15 cellular contexts compared by ENCODE assay signal in the genomic region with DNA sequence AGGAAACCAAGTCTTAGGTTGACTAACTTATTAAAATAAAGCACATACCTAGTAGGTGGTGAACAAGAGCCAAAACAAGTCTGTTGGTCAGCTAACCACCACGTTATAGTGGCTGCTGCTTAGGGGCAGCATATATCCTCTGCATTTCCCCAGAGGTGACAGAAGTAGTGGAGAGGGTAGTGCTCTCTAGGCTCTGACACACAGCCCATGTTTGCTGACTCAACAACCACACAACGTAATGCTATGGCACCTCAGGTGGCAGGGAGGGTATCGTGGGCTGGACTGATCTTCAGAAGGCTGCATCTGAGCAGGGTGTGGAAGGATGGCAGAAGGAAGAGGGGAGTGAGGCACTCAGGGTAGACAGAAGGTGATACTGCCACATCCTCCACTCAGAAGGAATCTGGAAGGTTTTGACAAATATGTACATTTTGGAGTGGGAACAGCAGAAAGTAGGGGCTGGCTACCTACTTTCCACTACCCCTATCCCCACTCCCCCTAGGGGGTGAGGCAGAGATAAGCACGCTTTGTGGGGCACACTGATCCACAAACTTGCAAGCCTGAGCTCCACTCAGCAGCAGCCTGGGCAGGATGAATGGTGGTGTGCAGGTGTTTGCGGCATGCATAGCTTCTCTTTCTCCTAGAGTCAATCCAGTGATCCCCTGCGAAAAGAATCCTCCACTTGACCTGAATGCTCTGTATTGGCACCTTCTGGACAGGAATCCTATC.
DNase-seq lines count a peak whose midpoint lies in the region; ATAC-seq, FAIRE-seq and TF ChIP-seq lines count a peak whose summit lies in the region.
"Had no signal": no experiment of that assay in that cellular context is flagged by ENCODE, and none has a peak within 500 bp of the region (broad histone marks: within the 10 kb centered on the region; RNA-seq: fewer than 3 reads in every experiment).

No MANE protein-coding gene starts in this region.

- TF ChIP-seq CTCF in HFFc6 (IDR thresholded peaks at IDR 0.05) (no peak), bronchial epithelial cell (IDR thresholded peaks at IDR 0.05; ENCODE audit: insufficient read depth, low read length, severe bottlenecking) (no peak), neural crest cell (conservative IDR thresholded peaks at IDR 0.05) (no peak), kidney (IDR thresholded peaks at IDR 0.05; ENCODE audit: borderline replicate concordance, extremely low read depth, insufficient read depth) (no peak)

- no peaks in the 10 kb centered on the region for H3K27me3 ChIP-seq in bronchial epithelial cell (ENCODE audit: control insufficient read depth, insufficient read depth, low read length)
- H3K27me3 ChIP-seq: BLaER1, breast epithelium had no signal

- DNase-seq in ELR (ENCODE audit: low read depth) (peak; percentile 29), HFFc6 (peak; percentile 13), bronchial epithelial cell (ENCODE audit: low read depth) (peak; percentile 26), neural crest cell (ENCODE audit: low read depth, low spot score) (no peak), G401 (ENCODE audit: low spot score) (no peak), HT-29 (ENCODE audit: low spot score) (no peak), kidney (no peak)
- DNase-seq: activated CD8-positive, alpha-beta memory T cell treated with anti-CD3 and anti-CD28 coated beads, Interleukin-2, amount 10 ng/mL, durations not matched to agents 7 days and 5 days; DMS79 treated with DMSO at 0.1 percent for 48 hours; effector CD8-positive, alpha-beta T cell; NCI-H774 had no signal

- intact Hi-C loops in kidney (cut with DNase I) = no loop called here

- H3K9me3 ChIP-seq in kidney (ENCODE audit: control insufficient read depth in 1 of 2, low read length in 2 of 2) = no peaks in the 10 kb centered on the region
- H3K9me3 ChIP-seq: BLaER1, breast epithelium had no signal

- H3K4me3 ChIP-seq in bronchial epithelial cell (ENCODE audit: low read depth, low read length) (no peak overlapping the region), kidney (ENCODE audit: low read length in 2 of 2) (no peak overlapping the region)
- H3K4me3 ChIP-seq: BLaER1, breast epithelium had no signal

- ATAC-seq in HG02870 (IDR thresholded peaks at IDR 0.05; ENCODE audit: unreplicated experiment) = no peak
- ATAC-seq: activated CD8-positive, alpha-beta memory T cell treated with anti-CD3 and anti-CD28 coated beads, Interleukin-2, amount 10 ng/mL, durations not matched to agents 7 days and 5 days had no signal

- H3K27me3 Mint-ChIP-seq in HFFc6 (ENCODE audit: insufficient read depth) (no peaks in the 10 kb centered on the region), neural crest cell (ENCODE audit: low read depth) (peaks cover 3% of the 10 kb centered on the region)

- H3K36me3 ChIP-seq in bronchial epithelial cell (ENCODE audit: control insufficient read depth, insufficient read depth, low read length) (no peaks in the 10 kb centered on the region), kidney (ENCODE audit: control insufficient read depth in 1 of 2, insufficient read depth in 2 of 2, low read length in 2 of 2) (no peaks in the 10 kb centered on the region)
- H3K36me3 ChIP-seq: BLaER1, breast epithelium had no signal

- no peak overlapping the region for H3K4me3 Mint-ChIP-seq in HFFc6
- no peak overlapping the region for H3K4me3 Mint-ChIP-seq in neural crest cell
- H3K4me3 Mint-ChIP-seq: activated CD8-positive, alpha-beta memory T cell treated with anti-CD3 and anti-CD28 coated beads, Interleukin-2, amount 10 ng/mL, durations not matched to agents 7 days and 5 days; activated naive CD4-positive, alpha-beta T cell treated with anti-CD3 and anti-CD28 coated beads for 36 hours had no signal

- H3K9me3 Mint-ChIP-seq in HFFc6 (no peaks in the 10 kb centered on the region), neural crest cell (no peaks in the 10 kb centered on the region)
- H3K9me3 Mint-ChIP-seq: activated naive CD4-positive, alpha-beta T cell treated with anti-CD3 and anti-CD28 coated beads for 36 hours had no signal

- in situ Hi-C loops in G401 (cut with HindIII; ENCODE audit: low sequenced_read_pairs) = no loop called here

- H3K27ac ChIP-seq in kidney (ENCODE audit: low read depth in 2 of 2, low read length in 2 of 2) = no peak overlapping the region
- H3K27ac ChIP-seq: BLaER1, breast epithelium had no signal

- peaks cover 49% of the 10 kb centered on the region for H3K4me1 Mint-ChIP-seq in HFFc6 (ENCODE audit: low read depth)
- H3K4me1 Mint-ChIP-seq in neural crest cell = peaks cover 8% of the 10 kb centered on the region

- H3K36me3 Mint-ChIP-seq in HFFc6 (ENCODE audit: low read depth) (no peaks in the 10 kb centered on the region), neural crest cell (ENCODE audit: low read depth) (no peaks in the 10 kb centered on the region)
- H3K36me3 Mint-ChIP-seq: activated CD8-positive, alpha-beta memory T cell treated with anti-CD3 and anti-CD28 coated beads, Interleukin-2, amount 10 ng/mL, durations not matched to agents 7 days and 5 days had no signal

- FAIRE-seq in bronchial epithelial cell (lab: Jason Lieb, UNC) (no peak), kidney (lab: Jason Lieb, UNC) (no peak)

- no peak overlapping the region for H3K9ac ChIP-seq in kidney (ENCODE audit: low read length in 2 of 2)
- H3K9ac ChIP-seq: BLaER1 had no signal

- no peak overlapping the region for H3K27ac Mint-ChIP-seq in HFFc6
- H3K27ac Mint-ChIP-seq in neural crest cell (ENCODE audit: unreplicated experiment) = peak overlapping the region; percentile 57
- H3K27ac Mint-ChIP-seq: activated CD8-positive, alpha-beta memory T cell treated with anti-CD3 and anti-CD28 coated beads, Interleukin-2, amount 10 ng/mL, durations not matched to agents 7 days and 5 days; activated naive CD4-positive, alpha-beta T cell treated with anti-CD3 and anti-CD28 coated beads for 36 hours had no signal

- H3K4me1 ChIP-seq in kidney (ENCODE audit: control insufficient read depth in 1 of 2, insufficient read depth in 1 of 2, low read depth in 1 of 2, low read length in 2 of 2) = no peaks in the 10 kb centered on the region
- H3K4me1 ChIP-seq: BLaER1, breast epithelium had no signal

Comparison
In these comparisons a context has a peak if more than half of its experiments do, and no peak if none do; other contexts are left out.
1. DNase-seq: peak in ELR (single experiment), HFFc6 (single experiment) and bronchial epithelial cell (single experiment); none in neural crest cell (single experiment), G401 (single experiment), HT-29 (single experiment) and kidney (single experiment).